21 cellular contexts compared by ENCODE assay signal in the genomic region with DNA sequence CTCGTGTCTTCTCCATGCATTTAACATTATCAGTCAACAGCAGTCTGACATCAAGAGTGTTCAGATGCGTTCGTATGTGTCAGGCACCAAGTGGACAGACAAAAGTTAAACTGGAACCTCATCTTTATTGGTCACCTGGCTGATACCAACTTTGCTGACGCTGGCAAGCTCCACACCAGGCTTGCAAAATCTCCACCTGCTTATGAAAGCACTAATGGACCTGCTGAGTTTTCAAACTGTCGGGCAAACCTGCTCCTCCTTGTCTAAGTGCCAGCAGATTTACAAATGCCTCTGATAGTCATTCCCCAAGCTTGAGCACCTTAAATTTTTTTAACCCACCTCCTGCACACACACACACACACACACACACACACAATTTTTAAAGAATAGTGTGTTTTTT. TPM values are rescaled to one million over a fixed set of nuclear protein-coding genes. Genes with fewer than 3 reads are reported as not detected.
A peak's percentile ranks its signal among the peaks of the same experiment; 100 is the strongest.
DNase-seq lines count a peak whose midpoint lies in the region; ATAC-seq, FAIRE-seq and TF ChIP-seq lines count a peak whose summit lies in the region.
"Had no signal": no experiment of that assay in that cellular context is flagged by ENCODE, and none has a peak within 500 bp of the region (broad histone marks: within the 10 kb centered on the region; RNA-seq: fewer than 3 reads in every experiment).

No MANE protein-coding gene starts in this region.

- 39% methylated on average over 5 of the region's 5 CpGs for WGBS in liver
- whole genome bisulfite sequencing in HepG2 (ENCODE audit: low lambda C conversion rate) = 10% methylated on average over 5 of the region's 5 CpGs
- 60% methylated on average over 5 of the region's 5 CpGs for WGBS in prostate gland
- WGBS in psoas muscle, 3 donors = 71 to 80% (median 75%) methylated on average over 5 of the region's 5 CpGs

- no peak for FAIRE-seq in HepG2 (lab: Jason Lieb, UNC)
- FAIRE-seq: D721Med, GM18507 had no signal

- ATAC-seq in HepG2 (no peak), esophagus mucosa (peak; percentile 61), psoas muscle (no peak)

- H3K4me2 ChIP-seq in HepG2 (ENCODE audit: low read depth, low read length) = no peak overlapping the region

- TF ChIP-seq POLR2A in HepG2 (IDR thresholded peaks at IDR 0.05; ENCODE audit: insufficient read depth in 1 of 2, low read depth in 2 of 2, low read length in 2 of 2) (no peak), prostate gland (IDR thresholded peaks at IDR 0.05) (no peak)

- H4K20me1 ChIP-seq in HepG2 (ENCODE audit: insufficient read depth, low read length) = no peaks in the 10 kb centered on the region

- in situ Hi-C loops in HepG2 (cut with HindIII; ENCODE audit: extremely low pct_ligation_motif_present, low pct_unique_long_range_greater_than_20kb) = no loop called here

- TF ChIP-seq EP300 in HepG2 (IDR thresholded peaks at IDR 0.05; ENCODE audit: low read depth in 2 of 2, low read length in 2 of 2) = no peak
- no peak for TF ChIP-seq EP300 in HepG2 (CRISPR knock-in tag; IDR thresholded peaks at IDR 0.05; ENCODE audit: borderline replicate concordance)

- H3K4me1 ChIP-seq in liver (ENCODE audit: control insufficient read depth in 4 of 4, insufficient read depth in 4 of 4, low read length in 3 of 4) (peaks cover 0 to 10% (median 4%) of the 10 kb centered on the region in 4 donors), HepG2 (ENCODE audit: insufficient read depth, low read length) (0 out of 2 replicates have a peak, but pooled peaks cover 9% of the 10 kb centered on the region), prostate gland (replicated peaks) (no peaks in the 10 kb centered on the region), psoas muscle (no peaks in the 10 kb centered on the region)
- H3K4me1 ChIP-seq: HAP-1, Peyer's patch had no signal

- H3K36me3 ChIP-seq in liver (ENCODE audit: control insufficient read depth in 4 of 4, insufficient read depth in 3 of 4, low read depth in 1 of 4, low read length in 3 of 4) (no peaks in the 10 kb centered on the region), HepG2 (replicated peaks in 1 of 2; ENCODE audit: control insufficient read depth in 1 of 2, insufficient read depth in 2 of 2, low read length in 2 of 2) (no peaks in the 10 kb centered on the region), prostate gland (no peaks in the 10 kb centered on the region), psoas muscle (ENCODE audit: insufficient read depth in 1 of 2, low read depth in 1 of 2) (no peaks in the 10 kb centered on the region)
- H3K36me3 ChIP-seq: HAP-1, Peyer's patch had no signal

- DNase-seq in HepG2 (ENCODE audit: low spot score) (no peak), prostate gland (ENCODE audit: low spot score) (peak; percentile 7), OCI-M2 (lab: John Stamatoyannopoulos, UW; ENCODE audit: unreplicated experiment) (no peak), GM10248 (ENCODE audit: extremely low spot score) (no peak), psoas muscle (no peak)
- DNase-seq: GOT3, HFFc6, IMR-90, KG1, NCI-H1048, NCI-H2171 treated with DMSO at 0.1 percent for 48 hours, NCI-H526, Peyer's patch, SIG-M5, SW 1271 had no signal

- no peak overlapping the region for H2AFZ ChIP-seq in HepG2 (ENCODE audit: low read length)

- H3K9me3 ChIP-seq in liver (ENCODE audit: control insufficient read depth in 4 of 4, low read length in 3 of 4) = no peaks in the 10 kb centered on the region
- H3K9me3 ChIP-seq in HepG2 (ENCODE audit: low read length) = no peaks in the 10 kb centered on the region
- H3K9me3 ChIP-seq in prostate gland = no peaks in the 10 kb centered on the region
- H3K9me3 ChIP-seq in psoas muscle = no peaks in the 10 kb centered on the region
- H3K9me3 ChIP-seq: HAP-1, Peyer's patch had no signal

- intact Hi-C loops in HepG2 (cut with micrococcal nuclease; ENCODE audit: unreplicated experiment) = no loop called here
- intact Hi-C loops in prostate gland (cut with DNase I) = no loop called here
- intact Hi-C loops in psoas muscle (cut with DNase I) = no loop called here

- no peaks in the 10 kb centered on the region for H3K27me3 ChIP-seq in liver (ENCODE audit: control insufficient read depth in 4 of 4, insufficient read depth in 4 of 4, low read length in 3 of 4)
- peaks cover 0 to 15% of the 10 kb centered on the region in 2 experiments; a peak in 2 of 5 replicates for H3K27me3 ChIP-seq in HepG2 (ENCODE audit: control insufficient read depth in 1 of 2, insufficient read depth in 2 of 2, low read length in 2 of 2)
- no peaks in the 10 kb centered on the region for H3K27me3 ChIP-seq in prostate gland (replicated peaks; ENCODE audit: insufficient read depth)
- H3K27me3 ChIP-seq in psoas muscle (ENCODE audit: insufficient read depth in 3 of 3, low read length in 2 of 3) = peaks cover 0 to 4% (median 0%) of the 10 kb centered on the region in 3 donors
- H3K27me3 ChIP-seq: Peyer's patch had no signal

- peak; percentile 11 to 33 for TF ChIP-seq RAD21 in liver (IDR thresholded peaks at IDR 0.05)
- TF ChIP-seq RAD21 in HepG2 (CRISPR knock-in tag; IDR thresholded peaks at IDR 0.05) = no peak

- H3K27ac ChIP-seq in liver (ENCODE audit: low read depth in 1 of 2, low read length in 2 of 2) = no peak overlapping the region
- H3K27ac ChIP-seq in HepG2 (ENCODE audit: extremely low read length, insufficient read depth, low read length) = no peak overlapping the region
- H3K27ac ChIP-seq in prostate gland = no peak overlapping the region
- H3K27ac ChIP-seq in psoas muscle = no peak overlapping the region
- H3K27ac ChIP-seq: Peyer's patch, SK-N-MC had no signal

- BruUV-seq in HepG2 (replicated peaks; lab: Mats Ljungman, UMichigan) = no TSS peak

- H3K4me3 ChIP-seq in liver (ENCODE audit: low read depth in 1 of 3, low read length in 3 of 3) (no peak overlapping the region), HepG2 (replicated peaks in 1 of 3; ENCODE audit: insufficient read depth in 1 of 3, low read depth in 2 of 3, low read length in 3 of 3) (no peak overlapping the region), prostate gland (no peak overlapping the region), psoas muscle (no peak overlapping the region)
- H3K4me3 ChIP-seq: HAP-1, Peyer's patch, SK-N-MC had no signal

- TF ChIP-seq CTCF in liver (IDR thresholded peaks at IDR 0.05; ENCODE audit: low read depth, low read length, missing input control) = no peak
- no peak for TF ChIP-seq CTCF in HepG2 (CRISPR knock-in tag; IDR thresholded peaks at IDR 0.05)
- TF ChIP-seq CTCF in prostate gland (IDR thresholded peaks at IDR 0.05) = no peak
- no peak for TF ChIP-seq CTCF in GM10248 (IDR thresholded peaks at IDR 0.05; ENCODE audit: control extremely low read depth, extremely low read depth, low read depth, missing control alignments)
- TF ChIP-seq CTCF in psoas muscle (IDR thresholded peaks at IDR 0.05) = no peak

- CTCF ChIA-PET in HepG2 (lab: Yijun Ruan, JAX; ENCODE audit: low intra/inter-chr PET ratio, low total read pairs) (no interaction called here), GM10248 (lab: Yijun Ruan, JAX) (no interaction called here)

- H3K9ac ChIP-seq in liver (ENCODE audit: low read depth in 1 of 2, low read length in 2 of 2) (no peak overlapping the region), HepG2 (ENCODE audit: insufficient read depth, low read depth, low read length) (no peak overlapping the region)

- POLR2A ChIA-PET in HepG2 (lab: Yijun Ruan, JAX) (no interaction called here), GM10248 (lab: Yijun Ruan, JAX) (no interaction called here)

- H3K79me2 ChIP-seq in HepG2 (ENCODE audit: insufficient read depth, low read length) = no peaks in the 10 kb centered on the region

TF ChIP-seq in liver, 16 proteins besides CTCF, POLR2A, EP300 and RAD21 (continues in another document):
- TF ChIP-seq, protein P1, sequence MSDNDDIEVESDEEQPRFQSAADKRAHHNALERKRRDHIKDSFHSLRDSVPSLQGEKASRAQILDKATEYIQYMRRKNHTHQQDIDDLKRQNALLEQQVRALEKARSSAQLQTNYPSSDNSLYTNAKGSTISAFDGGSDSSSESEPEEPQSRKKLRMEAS (IDR thresholded peaks at IDR 0.05) = peak; percentile 19
- peak; percentile 82 to 86 for TF ChIP-seq HNF4A (conservative IDR thresholded peaks at IDR 0.05)
- TF ChIP-seq RXRA (IDR thresholded peaks at IDR 0.05) = peak; percentile 7 to 29
- no peak for TF ChIP-seq TAF1 (conservative IDR thresholded peaks at IDR 0.05)

TF ChIP-seq in HepG2, 621 proteins besides CTCF, POLR2A, EP300 and RAD21 (continues in another document):
- TF ChIP-seq, protein P2, sequence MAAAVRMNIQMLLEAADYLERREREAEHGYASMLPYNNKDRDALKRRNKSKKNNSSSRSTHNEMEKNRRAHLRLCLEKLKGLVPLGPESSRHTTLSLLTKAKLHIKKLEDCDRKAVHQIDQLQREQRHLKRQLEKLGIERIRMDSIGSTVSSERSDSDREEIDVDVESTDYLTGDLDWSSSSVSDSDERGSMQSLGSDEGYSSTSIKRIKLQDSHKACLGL (CRISPR knock-in tag; IDR thresholded peaks at IDR 0.05) = no peak

RNA-seq across cellular contexts. Expression of a gene that starts 27.9 kb away (rescaled TPM):
- total RNA-seq in liver = 10 to 100 TPM; 41.2 to 74.7 TPM
- polyA plus RNA-seq in liver = 10 to 100 TPM; 25.0 to 27.1 TPM
- 89.8 and 133 TPM in 2 replicates for total RNA-seq in HepG2 (2016; rRNA removed; fragmentation: Illumina TruSeq; extraction: Trizol)
- 7.1 and 8.3 TPM in 2 replicates for total RNA-seq in HepG2 (2016; cell fraction: cytosol; rRNA removed; fragmentation: Illumina TruSeq; extraction: Trizol; ENCODE audit: low read depth)
- 86.8 and 115 TPM in 2 replicates for total RNA-seq in HepG2 (2016; cell fraction: insoluble cytoplasmic fraction; rRNA removed; fragmentation: Illumina TruSeq; extraction: Trizol)
- 25.8 and 26.4 TPM in 2 replicates for total RNA-seq in HepG2 (2016; cell fraction: membrane; rRNA removed; fragmentation: Illumina TruSeq; extraction: Trizol)
- 108 and 127 TPM in 2 replicates for total RNA-seq in HepG2 (2016; cell fraction: nucleus; rRNA removed; fragmentation: Illumina TruSeq; extraction: Trizol)
- 101 and 117 TPM in 2 replicates for polyA plus RNA-seq in HepG2 (2011; rRNA removed)
- 90.6 and 111 TPM in 2 replicates for polyA plus RNA-seq in HepG2 (2011; cell fraction: cytosol; rRNA removed)
- polyA plus RNA-seq in HepG2 (2011; cell fraction: nucleus; rRNA removed) = 212 and 239 TPM in 2 replicates
- 214 and 279 TPM in 2 replicates for polyA plus RNA-seq in HepG2 (2012)
- polyA plus RNA-seq in HepG2 (2016; cell fraction: cytosol; fragmentation: Illumina TruSeq; extraction: Trizol; ENCODE audit: low read depth) = 1.6 and 1.8 TPM in 2 replicates
- polyA plus RNA-seq in HepG2 (2016; cell fraction: insoluble cytoplasmic fraction; fragmentation: Illumina TruSeq; extraction: Trizol; ENCODE audit: low read depth) = 60.1 and 69.4 TPM in 2 replicates
- 3.9 and 5.4 TPM in 2 replicates for polyA plus RNA-seq in HepG2 (2016; cell fraction: membrane; fragmentation: Illumina TruSeq; extraction: Trizol; ENCODE audit: low read depth)
- polyA plus RNA-seq in HepG2 (2016; cell fraction: nucleus; fragmentation: Illumina TruSeq; extraction: Trizol; ENCODE audit: insufficient read depth, low read depth) = 79.3 and 87.4 TPM in 2 replicates
- polyA minus RNA-seq in HepG2 (2011; rRNA and poly(A)+ RNA removed; ENCODE audit: low replicate concordance) = 21.3 and 192 TPM in 2 replicates
- polyA minus RNA-seq in HepG2 (2011; cell fraction: cytosol; rRNA and poly(A)+ RNA removed) = 301 and 325 TPM in 2 replicates
- 412 and 443 TPM in 2 replicates for polyA minus RNA-seq in HepG2 (2011; cell fraction: nucleus; rRNA and poly(A)+ RNA removed)
- total RNA-seq in esophagus mucosa = 1,306 TPM
- total RNA-seq in prostate gland = 100 to 1,000 TPM in 1 of 2 donors, 10 to 100 TPM in 1; 60.6 to 211 TPM
- under 1 TPM; 0.25 to 0.49 (median 0.36) TPM for total RNA-seq in psoas muscle
- polyA plus RNA-seq in psoas muscle = under 1 TPM; 0.10 to 0.26 (median 0.11) TPM

Comparison
In these comparisons a context has a peak if more than half of its experiments do, and no peak if none do; other contexts are left out.
1. RNA of a gene that starts 27.9 kb away (total RNA-seq): 1,306 TPM in esophagus mucosa (single experiment), 60.6 to 211 TPM in prostate gland, 7.1 to 133 TPM in HepG2 and 41.2 to 74.7 TPM in liver; 0.25 to 0.49 TPM in psoas muscle; every median in the first group is over 4 times any median in the second.